In the genomic region with DNA sequence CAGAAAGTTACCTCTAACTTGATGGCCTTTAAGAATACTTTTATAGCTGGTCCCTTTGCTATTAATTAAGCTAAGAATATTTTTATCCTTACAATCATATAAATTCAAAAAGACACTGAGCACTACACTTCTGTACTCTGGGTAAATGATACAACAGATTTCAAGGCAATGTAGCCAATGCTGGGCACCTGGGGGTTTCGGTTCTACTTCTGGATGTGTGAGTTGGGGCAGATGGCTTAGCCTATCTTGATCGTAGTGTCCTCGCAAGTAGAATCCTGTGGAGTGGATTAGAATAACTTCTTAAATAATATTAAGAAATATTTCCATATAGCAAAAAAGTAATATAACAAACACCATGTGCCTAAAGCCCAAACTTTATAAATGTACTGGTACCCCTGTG, we compare ENCODE assay signal across 31 cellular contexts.
"Had no signal": no experiment of that assay in that cellular context is flagged by ENCODE, and none has a peak within 500 bp of the region (broad histone marks: within the 10 kb centered on the region; RNA-seq: fewer than 3 reads in every experiment).

No MANE protein-coding gene starts in this region.

- H3K4me3 ChIP-seq: adrenal gland, body of pancreas, esophagus muscularis mucosa, gastrocnemius medialis, heart left ventricle had no signal

- ATAC-seq: activated CD4-positive, alpha-beta T cell treated with anti-CD3 and anti-CD28 coated beads for 36 hours; activated CD8-positive, alpha-beta memory T cell treated with anti-CD3 and anti-CD28 coated beads, Interleukin-2, amount 10 ng/mL, durations not matched to agents 7 days and 5 days; activated CD8-positive, alpha-beta T cell treated with anti-CD3 and anti-CD28 coated beads, Interleukin-2, amount 10 ng/mL, durations not matched to agents 7 days and 5 days; activated naive CD8-positive, alpha-beta T cell treated with anti-CD3 and anti-CD28 coated beads, Interleukin-2, amount 50 U/mL, for 24 hours; body of pancreas; effector memory CD8-positive, alpha-beta T cell; foreskin keratinocyte; gastrocnemius medialis; heart left ventricle had no signal

- FAIRE-seq: colon had no signal

- H3K36me3 ChIP-seq: adrenal gland, esophagus muscularis mucosa, gastrocnemius medialis, heart left ventricle had no signal

- H3K27ac ChIP-seq: adrenal gland, body of pancreas, esophagus muscularis mucosa, foreskin keratinocyte, gastrocnemius medialis, heart left ventricle had no signal

- DNase-seq: activated CD4-positive, alpha-beta memory T cell treated with anti-CD3 and anti-CD28 coated beads for 36 hours; activated CD4-positive, alpha-beta T cell treated with anti-CD3 and anti-CD28 coated beads for 36 hours; activated CD4-positive, alpha-beta T cell treated with anti-CD3 and anti-CD28 coated beads, Interleukin-2, amount 10 ng/mL, durations not matched to agents 24 days and 14 days; activated CD4-positive, CD25-positive, alpha-beta regulatory T cell; activated CD4-positive, CD25-positive, alpha-beta regulatory T cell treated with anti-CD3 and anti-CD28 coated beads, Interleukin-2, amount 50 U/mL, for 72 hours; activated CD8-positive, alpha-beta memory T cell treated with anti-CD3 and anti-CD28 coated beads, Interleukin-2, amount 10 ng/mL, durations not matched to agents 7 days and 5 days; activated CD8-positive, alpha-beta memory T cell treated with anti-CD3 and anti-CD28 coated beads, Interleukin-2, amount 50 U/mL, for 4 hours; activated CD8-positive, alpha-beta T cell treated with anti-CD3 and anti-CD28 coated beads, Interleukin-2, amount 10 ng/mL, durations not matched to agents 7 days and 5 days; activated effector memory CD4-positive, alpha-beta T cell treated with anti-CD3 and anti-CD28 coated beads, Interleukin-2, amount 50 U/mL, for 16 hours; activated naive CD4-positive, alpha-beta T cell treated with anti-CD3 and anti-CD28 coated beads for 36 hours; activated naive CD8-positive, alpha-beta T cell treated with anti-CD3 and anti-CD28 coated beads for 36 hours; activated naive CD8-positive, alpha-beta T cell treated with anti-CD3 and anti-CD28 coated beads, Interleukin-2, amount 50 U/mL, for 24 hours; activated T-cell treated with anti-CD3 and anti-CD28 coated beads, Interleukin-2, amount 50 U/mL, for 1 hour; activated T-cell treated with anti-CD3 and anti-CD28 coated beads, Interleukin-2, amount 50 U/mL, for 48 hours; adrenal gland; amygdala; aorta; body of pancreas; caudate nucleus; cortex of kidney; dermis blood vessel endothelial cell; effector CD4-positive, alpha-beta T cell; effector memory CD8-positive, alpha-beta T cell; erythroblast; foreskin keratinocyte; gastrocnemius medialis; glutamatergic neuron; heart left ventricle; T-helper 2 cell had no signal

- H3K4me1 ChIP-seq: adrenal gland, gastrocnemius medialis, heart left ventricle had no signal

- H3K27me3 ChIP-seq: adrenal gland, body of pancreas, esophagus muscularis mucosa, foreskin keratinocyte, gastrocnemius medialis had no signal

- H3K9me3 ChIP-seq: adrenal gland, body of pancreas, esophagus muscularis mucosa, gastrocnemius medialis, heart left ventricle had no signal
